ENCODE assay signal across 8 cellular contexts in genomic region chr19:16497042-16497441, GRCh38. TPM values are rescaled to one million over a fixed set of nuclear protein-coding genes. Genes with fewer than 3 reads are reported as not detected.
DNase-seq lines count a peak whose midpoint lies in the region; ATAC-seq, FAIRE-seq and TF ChIP-seq lines count a peak whose summit lies in the region.

No MANE protein-coding gene starts in this region.

- TF ChIP-seq EP300 in HepG2 (IDR thresholded peaks at IDR 0.05; ENCODE audit: low read depth in 2 of 2, low read length in 2 of 2) (no peak), HepG2 (CRISPR knock-in tag; IDR thresholded peaks at IDR 0.05; ENCODE audit: borderline replicate concordance) (no peak)

- intact Hi-C loops in HepG2 (cut with micrococcal nuclease; ENCODE audit: unreplicated experiment): loop anchor here (2.0 to 10.0 kb wide), 2 partner anchors 32 to 52 kb away; no protein-coding TSS in a partner anchor
- intact Hi-C loops in upper lobe of right lung (cut with DNase I): no loop called here

- peak overlapping the region; percentile 67 for H3K9ac ChIP-seq in HepG2 (ENCODE audit: insufficient read depth, low read depth, low read length)

- H3K27ac Mint-ChIP-seq in activated naive CD4-positive, alpha-beta T cell treated with anti-CD3 and anti-CD28 coated beads, Interleukin-2, amount 10 ng/mL, durations not matched to agents 7 days and 5 days: no peak overlapping the region
- H3K27ac Mint-ChIP-seq in activated naive CD8-positive, alpha-beta T cell: no peak overlapping the region

- H2AFZ ChIP-seq in HepG2 (ENCODE audit: low read length): no peak overlapping the region

- peak overlapping the region; percentile 86 for H3K4me2 ChIP-seq in HepG2 (ENCODE audit: low read depth, low read length)

- FAIRE-seq in HepG2 (lab: Jason Lieb, UNC): no peak

- peak overlapping the region; percentile 49 for H3K27ac ChIP-seq in HepG2 (ENCODE audit: extremely low read length, insufficient read depth, low read length)
- peak overlapping the region; percentile 77 for H3K27ac ChIP-seq in upper lobe of right lung

- BruUV-seq in HepG2 (replicated peaks; lab: Mats Ljungman, UMichigan): no TSS peak

- peaks cover 3 to 8% of the 10 kb centered on the region in 2 experiments; a peak in 3 of 5 replicates for H3K36me3 ChIP-seq in HepG2 (replicated peaks in 1 of 2; ENCODE audit: control insufficient read depth in 1 of 2, insufficient read depth in 2 of 2, low read length in 2 of 2)
- peaks cover 5% of the 10 kb centered on the region for H3K36me3 ChIP-seq in upper lobe of right lung

- ATAC-seq in HepG2: no peak
- ATAC-seq in upper lobe of right lung: no peak

- peaks cover 28% of the 10 kb centered on the region for H3K4me1 Mint-ChIP-seq in activated naive CD4-positive, alpha-beta T cell treated with anti-CD3 and anti-CD28 coated beads, Interleukin-2, amount 10 ng/mL, durations not matched to agents 7 days and 5 days
- H3K4me1 Mint-ChIP-seq in activated naive CD8-positive, alpha-beta T cell (ENCODE audit: low read depth): peaks cover 15% of the 10 kb centered on the region

- H3K27me3 Mint-ChIP-seq in activated naive CD4-positive, alpha-beta T cell treated with anti-CD3 and anti-CD28 coated beads, Interleukin-2, amount 10 ng/mL, durations not matched to agents 7 days and 5 days: no peaks in the 10 kb centered on the region
- no peaks in the 10 kb centered on the region for H3K27me3 Mint-ChIP-seq in activated naive CD8-positive, alpha-beta T cell

- H3K9me3 Mint-ChIP-seq in activated naive CD4-positive, alpha-beta T cell treated with anti-CD3 and anti-CD28 coated beads, Interleukin-2, amount 10 ng/mL, durations not matched to agents 7 days and 5 days: no peaks in the 10 kb centered on the region
- H3K9me3 Mint-ChIP-seq in activated naive CD8-positive, alpha-beta T cell (ENCODE audit: low read depth): no peaks in the 10 kb centered on the region

- no peak for TF ChIP-seq CTCF in HepG2 (CRISPR knock-in tag; IDR thresholded peaks at IDR 0.05)
- no peak for TF ChIP-seq CTCF in upper lobe of right lung (IDR thresholded peaks at IDR 0.05)

- in situ Hi-C loops in HepG2 (cut with HindIII; ENCODE audit: extremely low pct_ligation_motif_present, low pct_unique_long_range_greater_than_20kb): no loop called here

- H3K36me3 Mint-ChIP-seq in activated naive CD4-positive, alpha-beta T cell treated with anti-CD3 and anti-CD28 coated beads, Interleukin-2, amount 10 ng/mL, durations not matched to agents 7 days and 5 days: peaks cover 4% of the 10 kb centered on the region
- H3K36me3 Mint-ChIP-seq in activated naive CD8-positive, alpha-beta T cell: peaks cover 3% of the 10 kb centered on the region

- H3K4me3 ChIP-seq in HepG2 (replicated peaks in 1 of 3; ENCODE audit: insufficient read depth in 1 of 3, low read depth in 2 of 3, low read length in 3 of 3) (peak overlapping the region; percentile 79 to 86 (median 84)), upper lobe of right lung (peak overlapping the region; percentile 84)

- no peak for TF ChIP-seq POLR2A in HepG2 (IDR thresholded peaks at IDR 0.05; ENCODE audit: insufficient read depth in 1 of 2, low read depth in 2 of 2, low read length in 2 of 2)

- H3K27me3 ChIP-seq in HepG2 (ENCODE audit: control insufficient read depth in 1 of 2, insufficient read depth in 2 of 2, low read length in 2 of 2) (no peaks in the 10 kb centered on the region), upper lobe of right lung (no peaks in the 10 kb centered on the region)

- H3K4me3 Mint-ChIP-seq in activated naive CD4-positive, alpha-beta T cell treated with anti-CD3 and anti-CD28 coated beads, Interleukin-2, amount 10 ng/mL, durations not matched to agents 7 days and 5 days: peak overlapping the region; percentile 83
- H3K4me3 Mint-ChIP-seq in activated naive CD8-positive, alpha-beta T cell: peak overlapping the region; percentile 92

- no peaks in the 10 kb centered on the region for H4K20me1 ChIP-seq in HepG2 (ENCODE audit: insufficient read depth, low read length)

- peaks cover 19% of the 10 kb centered on the region for H3K79me2 ChIP-seq in HepG2 (ENCODE audit: insufficient read depth, low read length)

- no peaks in the 10 kb centered on the region for H3K9me3 ChIP-seq in HepG2 (ENCODE audit: low read length)
- no peaks in the 10 kb centered on the region for H3K9me3 ChIP-seq in upper lobe of right lung

- CTCF ChIA-PET in activated naive CD4-positive, alpha-beta T cell treated with anti-CD3 and anti-CD28 coated beads, Interleukin-2, amount 10 ng/mL, durations not matched to agents 7 days and 5 days (lab: Charles Lee): no interaction called here
- CTCF ChIA-PET in HepG2 (lab: Yijun Ruan, JAX; ENCODE audit: low intra/inter-chr PET ratio, low total read pairs): no interaction called here

- POLR2A ChIA-PET in HepG2 (lab: Yijun Ruan, JAX): interaction anchor here (1.1 to 1.4 kb wide), 6 partner anchors 29 to 163 kb away, joined by 3 to 10 read pairs (median 4); partner anchors contain the start of gene SMIM7

- WGBS in HepG2 (ENCODE audit: low lambda C conversion rate): 70% methylated on average over 12 of the region's 12 CpGs

- TF ChIP-seq RAD21 in HepG2 (CRISPR knock-in tag; IDR thresholded peaks at IDR 0.05): no peak

- H3K4me1 ChIP-seq in HepG2 (ENCODE audit: insufficient read depth, low read length): peaks cover 65% of the 10 kb centered on the region
- peaks cover 8% of the 10 kb centered on the region for H3K4me1 ChIP-seq in upper lobe of right lung

- no peak for DNase-seq in activated naive CD4-positive, alpha-beta T cell treated with anti-CD3 and anti-CD28 coated beads, Interleukin-2, amount 10 ng/mL, durations not matched to agents 7 days and 5 days
- DNase-seq in activated naive CD4-positive, alpha-beta T cell treated with anti-CD3 and anti-CD28 coated beads, Interleukin-2, amount 50 U/mL, for 16 hours: no peak
- DNase-seq in HepG2 (ENCODE audit: low spot score) (no peak), upper lobe of right lung (no peak), GF-D8 (lab: John Stamatoyannopoulos, UW) (no peak), dermis blood vessel endothelial cell (no peak)
- no peak for DNase-seq in NK-92 treated with Interleukin-12 subunit alpha and Interleukin-12 subunit beta, amount 100 ng/mL, for 24 hours (lab: John Stamatoyannopoulos, UW)

RNA-seq across cellular contexts. Expression of gene C19orf44, which starts 0.8 kb away (rescaled TPM):
- total RNA-seq in HepG2 (2016; rRNA removed; fragmentation: Illumina TruSeq; extraction: Trizol): 3.6 and 4.3 TPM in 2 replicates
- 2.6 and 3.0 TPM in 2 replicates for total RNA-seq in HepG2 (2016; cell fraction: cytosol; rRNA removed; fragmentation: Illumina TruSeq; extraction: Trizol; ENCODE audit: low read depth)
- 2.7 and 3.1 TPM in 2 replicates for total RNA-seq in HepG2 (2016; cell fraction: insoluble cytoplasmic fraction; rRNA removed; fragmentation: Illumina TruSeq; extraction: Trizol)
- 1.9 and 2.2 TPM in 2 replicates for total RNA-seq in HepG2 (2016; cell fraction: membrane; rRNA removed; fragmentation: Illumina TruSeq; extraction: Trizol)
- 4.6 and 4.8 TPM in 2 replicates for total RNA-seq in HepG2 (2016; cell fraction: nucleus; rRNA removed; fragmentation: Illumina TruSeq; extraction: Trizol)
- 3.2 and 4.1 TPM in 2 replicates for polyA plus RNA-seq in HepG2 (2011; rRNA removed)
- 3.3 and 3.5 TPM in 2 replicates for polyA plus RNA-seq in HepG2 (2011; cell fraction: cytosol; rRNA removed)
- 10.6 and 11.2 TPM in 2 replicates for polyA plus RNA-seq in HepG2 (2011; cell fraction: nucleus; rRNA removed)
- polyA plus RNA-seq in HepG2 (2012): 3.4 and 5.4 TPM in 2 replicates
- 0.60 and 0.90 TPM in 2 replicates for polyA plus RNA-seq in HepG2 (2016; cell fraction: cytosol; fragmentation: Illumina TruSeq; extraction: Trizol; ENCODE audit: low read depth)
- 3.6 and 4.3 TPM in 2 replicates for polyA plus RNA-seq in HepG2 (2016; cell fraction: insoluble cytoplasmic fraction; fragmentation: Illumina TruSeq; extraction: Trizol; ENCODE audit: low read depth)
- polyA plus RNA-seq in HepG2 (2016; cell fraction: membrane; fragmentation: Illumina TruSeq; extraction: Trizol; ENCODE audit: low read depth): 1.5 TPM in 2 replicates
- 10.2 and 12.1 TPM in 2 replicates for polyA plus RNA-seq in HepG2 (2016; cell fraction: nucleus; fragmentation: Illumina TruSeq; extraction: Trizol; ENCODE audit: insufficient read depth, low read depth)
- polyA minus RNA-seq in HepG2 (2011; rRNA and poly(A)+ RNA removed; ENCODE audit: low replicate concordance): 2.9 and 3.4 TPM in 2 replicates
- 2.4 and 4.4 TPM in 2 replicates for polyA minus RNA-seq in HepG2 (2011; cell fraction: cytosol; rRNA and poly(A)+ RNA removed)
- polyA minus RNA-seq in HepG2 (2011; cell fraction: nucleus; rRNA and poly(A)+ RNA removed): 6.7 and 8.1 TPM in 2 replicates
- 6.7 TPM for total RNA-seq in upper lobe of right lung
- 3.1 and 5.3 TPM in 2 replicates for total RNA-seq in dermis blood vessel endothelial cell

RNA-seq across cellular contexts. Expression of gene CALR3, which starts 1.1 kb away (rescaled TPM):
- not detected in 2 replicates for total RNA-seq in HepG2 (2016; rRNA removed; fragmentation: Illumina TruSeq; extraction: Trizol)
- total RNA-seq in HepG2 (2016; cell fraction: cytosol; rRNA removed; fragmentation: Illumina TruSeq; extraction: Trizol; ENCODE audit: low read depth): not detected in 2 replicates
- total RNA-seq in HepG2 (2016; cell fraction: insoluble cytoplasmic fraction; rRNA removed; fragmentation: Illumina TruSeq; extraction: Trizol): not detected in 2 replicates
- not detected in 2 replicates for total RNA-seq in HepG2 (2016; cell fraction: membrane; rRNA removed; fragmentation: Illumina TruSeq; extraction: Trizol)
- not detected in 2 replicates for total RNA-seq in HepG2 (2016; cell fraction: nucleus; rRNA removed; fragmentation: Illumina TruSeq; extraction: Trizol)
- polyA plus RNA-seq in HepG2 (2011; rRNA removed): not detected in 2 replicates
- not detected in 2 replicates for polyA plus RNA-seq in HepG2 (2011; cell fraction: cytosol; rRNA removed)
- not detected in 2 replicates for polyA plus RNA-seq in HepG2 (2011; cell fraction: nucleus; rRNA removed)
- 0.16 TPM in 1 of 2 replicates, not detected in the other for polyA plus RNA-seq in HepG2 (2012)
- polyA plus RNA-seq in HepG2 (2016; cell fraction: cytosol; fragmentation: Illumina TruSeq; extraction: Trizol; ENCODE audit: low read depth): not detected in 2 replicates
- not detected in 2 replicates for polyA plus RNA-seq in HepG2 (2016; cell fraction: insoluble cytoplasmic fraction; fragmentation: Illumina TruSeq; extraction: Trizol; ENCODE audit: low read depth)
- polyA plus RNA-seq in HepG2 (2016; cell fraction: membrane; fragmentation: Illumina TruSeq; extraction: Trizol; ENCODE audit: low read depth): not detected in 2 replicates
- polyA plus RNA-seq in HepG2 (2016; cell fraction: nucleus; fragmentation: Illumina TruSeq; extraction: Trizol; ENCODE audit: insufficient read depth, low read depth): not detected in 2 replicates
- polyA minus RNA-seq in HepG2 (2011; rRNA and poly(A)+ RNA removed; ENCODE audit: low replicate concordance): not detected in 2 replicates
- polyA minus RNA-seq in HepG2 (2011; cell fraction: cytosol; rRNA and poly(A)+ RNA removed): not detected in 2 replicates
- not detected in 2 replicates for polyA minus RNA-seq in HepG2 (2011; cell fraction: nucleus; rRNA and poly(A)+ RNA removed)
- total RNA-seq in upper lobe of right lung: not detected
- not detected in 2 replicates for total RNA-seq in dermis blood vessel endothelial cell

RNA-seq across cellular contexts. Expression of gene EPS15L1, which starts 25.3 kb away (rescaled TPM):
- total RNA-seq in HepG2 (2016; rRNA removed; fragmentation: Illumina TruSeq; extraction: Trizol) (7.0 and 8.6 TPM in 2 replicates), upper lobe of right lung (42.8 TPM), dermis blood vessel endothelial cell (8.7 and 11.8 TPM in 2 replicates)
- 3.7 and 4.1 TPM in 2 replicates for total RNA-seq in HepG2 (2016; cell fraction: cytosol; rRNA removed; fragmentation: Illumina TruSeq; extraction: Trizol; ENCODE audit: low read depth)
- total RNA-seq in HepG2 (2016; cell fraction: insoluble cytoplasmic fraction; rRNA removed; fragmentation: Illumina TruSeq; extraction: Trizol): 8.4 and 8.7 TPM in 2 replicates
- 5.5 and 7.2 TPM in 2 replicates for total RNA-seq in HepG2 (2016; cell fraction: membrane; rRNA removed; fragmentation: Illumina TruSeq; extraction: Trizol)
- total RNA-seq in HepG2 (2016; cell fraction: nucleus; rRNA removed; fragmentation: Illumina TruSeq; extraction: Trizol): 16.1 and 18.4 TPM in 2 replicates
- polyA plus RNA-seq in HepG2 (2011; rRNA removed): 14.0 and 16.5 TPM in 2 replicates
- polyA plus RNA-seq in HepG2 (2011; cell fraction: cytosol; rRNA removed): 8.2 and 8.5 TPM in 2 replicates
- polyA plus RNA-seq in HepG2 (2011; cell fraction: nucleus; rRNA removed): 28.2 and 31.7 TPM in 2 replicates
- polyA plus RNA-seq in HepG2 (2012): 23.7 and 24.6 TPM in 2 replicates
- 2.8 TPM in 2 replicates for polyA plus RNA-seq in HepG2 (2016; cell fraction: cytosol; fragmentation: Illumina TruSeq; extraction: Trizol; ENCODE audit: low read depth)
- 18.3 and 21.1 TPM in 2 replicates for polyA plus RNA-seq in HepG2 (2016; cell fraction: insoluble cytoplasmic fraction; fragmentation: Illumina TruSeq; extraction: Trizol; ENCODE audit: low read depth)
- 3.9 and 5.1 TPM in 2 replicates for polyA plus RNA-seq in HepG2 (2016; cell fraction: membrane; fragmentation: Illumina TruSeq; extraction: Trizol; ENCODE audit: low read depth)
- 25.3 and 31.3 TPM in 2 replicates for polyA plus RNA-seq in HepG2 (2016; cell fraction: nucleus; fragmentation: Illumina TruSeq; extraction: Trizol; ENCODE audit: insufficient read depth, low read depth)
- 22.5 and 23.7 TPM in 2 replicates for polyA minus RNA-seq in HepG2 (2011; rRNA and poly(A)+ RNA removed; ENCODE audit: low replicate concordance)
- polyA minus RNA-seq in HepG2 (2011; cell fraction: cytosol; rRNA and poly(A)+ RNA removed): 13.0 and 19.8 TPM in 2 replicates
- polyA minus RNA-seq in HepG2 (2011; cell fraction: nucleus; rRNA and poly(A)+ RNA removed): 31.8 and 42.8 TPM in 2 replicates

RNA-seq across cellular contexts. Expression of gene CHERP, which starts 45.2 kb away (rescaled TPM):
- 4.3 and 9.1 TPM in 2 replicates for total RNA-seq in HepG2 (2016; rRNA removed; fragmentation: Illumina TruSeq; extraction: Trizol)
- total RNA-seq in HepG2 (2016; cell fraction: cytosol; rRNA removed; fragmentation: Illumina TruSeq; extraction: Trizol; ENCODE audit: low read depth): 3.8 and 4.0 TPM in 2 replicates
- 6.0 and 7.4 TPM in 2 replicates for total RNA-seq in HepG2 (2016; cell fraction: insoluble cytoplasmic fraction; rRNA removed; fragmentation: Illumina TruSeq; extraction: Trizol)
- 5.5 and 6.1 TPM in 2 replicates for total RNA-seq in HepG2 (2016; cell fraction: membrane; rRNA removed; fragmentation: Illumina TruSeq; extraction: Trizol)
- 8.1 and 13.9 TPM in 2 replicates for total RNA-seq in HepG2 (2016; cell fraction: nucleus; rRNA removed; fragmentation: Illumina TruSeq; extraction: Trizol)
- 5.4 and 5.9 TPM in 2 replicates for polyA plus RNA-seq in HepG2 (2011; rRNA removed)
- 2.9 and 3.2 TPM in 2 replicates for polyA plus RNA-seq in HepG2 (2011; cell fraction: cytosol; rRNA removed)
- polyA plus RNA-seq in HepG2 (2011; cell fraction: nucleus; rRNA removed): 34.4 and 39.5 TPM in 2 replicates
- 20.4 and 25.1 TPM in 2 replicates for polyA plus RNA-seq in HepG2 (2012)
- polyA plus RNA-seq in HepG2 (2016; cell fraction: cytosol; fragmentation: Illumina TruSeq; extraction: Trizol; ENCODE audit: low read depth): 2.1 and 2.2 TPM in 2 replicates
- polyA plus RNA-seq in HepG2 (2016; cell fraction: insoluble cytoplasmic fraction; fragmentation: Illumina TruSeq; extraction: Trizol; ENCODE audit: low read depth): 19.7 and 26.9 TPM in 2 replicates
- 4.9 and 6.0 TPM in 2 replicates for polyA plus RNA-seq in HepG2 (2016; cell fraction: membrane; fragmentation: Illumina TruSeq; extraction: Trizol; ENCODE audit: low read depth)
- polyA plus RNA-seq in HepG2 (2016; cell fraction: nucleus; fragmentation: Illumina TruSeq; extraction: Trizol; ENCODE audit: insufficient read depth, low read depth): 54.8 and 59.8 TPM in 2 replicates
- polyA minus RNA-seq in HepG2 (2011; rRNA and poly(A)+ RNA removed; ENCODE audit: low replicate concordance): 10.1 and 16.3 TPM in 2 replicates
- 7.1 and 9.3 TPM in 2 replicates for polyA minus RNA-seq in HepG2 (2011; cell fraction: cytosol; rRNA and poly(A)+ RNA removed)
- polyA minus RNA-seq in HepG2 (2011; cell fraction: nucleus; rRNA and poly(A)+ RNA removed): 18.4 and 19.8 TPM in 2 replicates
- total RNA-seq in upper lobe of right lung: 41.9 TPM
- 2.7 and 10.3 TPM in 2 replicates for total RNA-seq in dermis blood vessel endothelial cell
